Comparison of ENCODE assay signal across 8 cellular contexts in the genomic region with DNA sequence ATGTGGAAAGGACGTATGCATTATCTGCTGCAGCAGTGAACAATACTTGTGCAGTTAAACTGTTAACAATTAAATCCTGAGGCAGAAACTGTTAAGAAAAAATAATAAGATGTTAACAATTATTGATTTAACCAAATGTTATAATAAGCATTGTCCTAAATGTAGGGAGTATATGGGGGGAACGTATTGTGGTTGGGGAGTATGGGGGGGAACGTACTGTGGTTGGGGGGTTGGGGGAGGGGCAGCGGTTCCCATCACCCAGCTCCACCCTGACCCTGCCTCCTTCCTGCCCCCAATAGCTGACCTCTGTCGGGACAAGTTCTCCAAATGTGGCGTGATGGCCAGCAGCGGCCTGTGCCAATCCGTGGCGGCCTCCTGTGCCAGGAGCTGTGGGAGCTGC.
DNase-seq lines count a peak whose midpoint lies in the region; FAIRE-seq and TF ChIP-seq lines count a peak whose summit lies in the region.
"Not testable (repeated sequence)": the region's sequence is repeated elsewhere in the genome, so short reads cannot be mapped to it uniquely, and the experiment has no call there.

No MANE protein-coding gene starts in this region.

- not testable (repeated sequence) for TF ChIP-seq CTCF in AG10803 (conservative IDR thresholded peaks at IDR 0.05; ENCODE audit: low read length); epithelial cell of esophagus (IDR thresholded peaks at IDR 0.05; ENCODE audit: insufficient read depth, low read depth, low read length, missing control alignments); hepatocyte (IDR thresholded peaks at IDR 0.05; ENCODE audit: poor library complexity); osteoblast (IDR thresholded peaks at IDR 0.05; ENCODE audit: extremely low read depth, low read depth, low read length)

- H4K20me1 ChIP-seq in hepatocyte (ENCODE audit: insufficient read depth, poor library complexity, severe bottlenecking); osteoblast (ENCODE audit: insufficient read depth, low read length): not testable (repeated sequence)

- not testable (repeated sequence) for H3K4me1 ChIP-seq in hepatocyte (ENCODE audit: insufficient read depth); osteoblast (ENCODE audit: insufficient read depth, low read length)

- not testable (repeated sequence) for H3K4me2 ChIP-seq in hepatocyte; osteoblast (ENCODE audit: insufficient read depth, low read length)

- H3K9me2 ChIP-seq in hepatocyte (replicated peaks; ENCODE audit: insufficient read depth): not testable (repeated sequence)

- not testable (repeated sequence) for H3K36me3 ChIP-seq in hepatocyte (replicated peaks; ENCODE audit: insufficient read depth, low read depth); osteoblast (ENCODE audit: insufficient read depth, low read length)

- not testable (repeated sequence) for TF ChIP-seq POLR2A in GM12891 (IDR thresholded peaks at IDR 0.05; ENCODE audit: low read depth, low read length)

- H3K27me3 ChIP-seq in hepatocyte: not testable (repeated sequence)
- H3K27me3 ChIP-seq in osteoblast (ENCODE audit: insufficient read depth, low read length): peaks cover 12% of the 10 kb centered on the region

- H3K4me3 ChIP-seq in AG10803 (ENCODE audit: low read length); epithelial cell of esophagus (ENCODE audit: low read length); hepatocyte; osteoblast (ENCODE audit: insufficient read depth, low read length): not testable (repeated sequence)

- FAIRE-seq in GM12891 (lab: Jason Lieb, UNC): peak; percentile 100

- H2AFZ ChIP-seq in hepatocyte; osteoblast (ENCODE audit: low read length): not testable (repeated sequence)

- peak; percentile 55 for DNase-seq in AG10803 (ENCODE audit: low read depth)
- DNase-seq in GM12891 (ENCODE audit: insufficient read length, low spot score): peak; percentile 59
- peak in 40 of 76 experiments; percentile 3 to 63 (median 22) for DNase-seq in HUDEP-2 (lab: John Stamatoyannopoulos, UW; ENCODE audit: unreplicated experiment in 76 of 76)
- peak; percentile 61 for DNase-seq in NCI-H748 (lab: John Stamatoyannopoulos, UW; ENCODE audit: unreplicated experiment)
- DNase-seq in amniotic epithelial cell (ENCODE audit: low read depth): peak; percentile 33
- DNase-seq in epithelial cell of esophagus (ENCODE audit: low read depth): peak; percentile 31
- peak; percentile 64 for DNase-seq in hepatocyte (ENCODE audit: low spot score)
- peak; percentile 89 for DNase-seq in osteoblast (ENCODE audit: insufficient read length, low spot score, missing footprints)

- H3K79me2 ChIP-seq in hepatocyte; osteoblast (ENCODE audit: insufficient read depth, low read length): not testable (repeated sequence)

- not testable (repeated sequence) for H3K9me3 ChIP-seq in hepatocyte (ENCODE audit: low read depth); osteoblast (ENCODE audit: low read depth, low read length)

- H3K27ac ChIP-seq in hepatocyte; osteoblast (ENCODE audit: low read depth, low read length): not testable (repeated sequence)

- 55% methylated on average over 3 of the region's 9 CpGs for WGBS in hepatocyte (ENCODE audit: low lambda C conversion rate, missing lambda C conversion rate)

Comparison
In these comparisons a context has a peak if more than half of its experiments do, and no peak if none do; other contexts are left out.
1. DNase-seq: peak in every context shown above with its lines; median percentile 89 in osteoblast; 64 in hepatocyte; 61 in NCI-H748; 59 in GM12891; 55 in AG10803; 33 in amniotic epithelial cell; 31 in epithelial cell of esophagus; 22 in HUDEP-2.